In the genomic region with DNA sequence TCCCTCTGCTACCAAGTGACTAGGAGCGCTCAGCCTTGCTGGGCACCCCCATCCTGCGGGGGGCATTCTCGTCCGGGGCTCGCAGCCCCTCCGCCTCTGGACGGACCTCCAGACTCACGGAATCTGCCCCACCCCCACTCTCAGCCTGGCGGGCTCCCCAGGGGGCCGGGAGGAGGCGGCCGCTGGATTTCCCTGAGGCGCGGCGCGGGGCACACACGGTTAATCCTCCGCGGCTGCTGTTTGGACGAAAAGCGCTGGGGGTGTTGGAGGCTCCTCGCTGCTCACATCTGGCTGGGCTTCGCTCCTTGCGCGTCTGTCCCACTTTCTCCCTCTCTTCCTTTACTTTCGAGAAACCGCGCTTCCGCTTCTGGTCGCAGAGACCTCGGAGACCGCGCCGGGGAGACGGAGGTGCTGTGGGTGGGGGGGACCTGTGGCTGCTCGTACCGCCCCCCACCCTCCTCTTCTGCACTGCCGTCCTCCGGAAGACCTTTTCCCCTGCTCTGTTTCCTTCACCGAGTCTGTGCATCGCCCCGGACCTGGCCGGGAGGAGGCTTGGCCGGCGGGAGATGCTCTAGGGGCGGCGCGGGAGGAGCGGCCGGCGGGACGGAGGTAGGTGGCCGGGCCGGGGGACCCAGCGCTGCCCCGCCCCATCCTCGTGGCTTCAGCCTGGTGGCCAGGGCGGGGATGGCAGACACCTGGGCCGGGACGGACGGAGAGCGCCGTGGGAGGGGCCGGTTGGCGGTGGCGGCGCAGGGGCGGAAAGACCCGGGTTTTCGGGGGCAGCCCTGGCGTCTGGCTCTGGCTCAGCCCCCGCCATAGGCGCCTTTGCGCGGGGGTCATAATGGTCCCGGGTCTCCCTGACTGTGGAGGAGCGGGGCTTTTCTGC, we compare ENCODE assay signal across 9 cellular contexts. TPM values are rescaled to one million over a fixed set of nuclear protein-coding genes. Genes with fewer than 3 reads are reported as not detected.
A peak's percentile ranks its signal among the peaks of the same experiment; 100 is the strongest.
DNase-seq lines count a peak whose midpoint lies in the region; ATAC-seq, FAIRE-seq and TF ChIP-seq lines count a peak whose summit lies in the region.
"Had no signal": no experiment of that assay in that cellular context is flagged by ENCODE, and none has a peak within 500 bp of the region (broad histone marks: within the 10 kb centered on the region; RNA-seq: fewer than 3 reads in every experiment).

A gene with protein sequence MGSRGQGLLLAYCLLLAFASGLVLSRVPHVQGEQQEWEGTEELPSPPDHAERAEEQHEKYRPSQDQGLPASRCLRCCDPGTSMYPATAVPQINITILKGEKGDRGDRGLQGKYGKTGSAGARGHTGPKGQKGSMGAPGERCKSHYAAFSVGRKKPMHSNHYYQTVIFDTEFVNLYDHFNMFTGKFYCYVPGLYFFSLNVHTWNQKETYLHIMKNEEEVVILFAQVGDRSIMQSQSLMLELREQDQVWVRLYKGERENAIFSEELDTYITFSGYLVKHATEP (plus strand): TSS at position 284 of the 886 bp plus-strand sequence. CDS start 19,800 bp downstream, outside the sequence.

- no peak for TF ChIP-seq POLR2A in HepG2 (IDR thresholded peaks at IDR 0.05; ENCODE audit: insufficient read depth in 1 of 2, low read depth in 2 of 2, low read length in 2 of 2)

- no peak for FAIRE-seq in HepG2 (lab: Jason Lieb, UNC)
- FAIRE-seq: A204.1 had no signal

- H3K27ac Mint-ChIP-seq in chondrocyte (ENCODE audit: unreplicated experiment), result peak within 1 kb of the TSS; percentile 32
- H3K27ac Mint-ChIP-seq in stimulated activated naive CD8-positive, alpha-beta T cell treated with anti-CD3 and anti-CD28 coated beads, Interleukin-15, Interleukin-2, amounts not matched to agents 100 ng/mL and 50 ng/mL, for 24 hours, result peak within 1 kb of the TSS; percentile 36

- peak; percentile 73 for TF ChIP-seq CTCF in chondrocyte (IDR thresholded peaks at IDR 0.05)
- no peak; the same call in 1 of the 2 replicates for TF ChIP-seq CTCF in HepG2 (CRISPR knock-in tag; IDR thresholded peaks at IDR 0.05)

- H3K36me3 Mint-ChIP-seq in chondrocyte (ENCODE audit: low read depth), result peaks cover 1% of the 10 kb centered on the region
- no peaks in the 10 kb centered on the region for H3K36me3 Mint-ChIP-seq in stimulated activated naive CD8-positive, alpha-beta T cell treated with anti-CD3 and anti-CD28 coated beads, Interleukin-15, Interleukin-2, amounts not matched to agents 100 ng/mL and 50 ng/mL, for 24 hours (ENCODE audit: low read depth)

- no peaks in the 10 kb centered on the region for H4K20me1 ChIP-seq in HepG2 (ENCODE audit: insufficient read depth, low read length)

- H3K4me1 Mint-ChIP-seq in chondrocyte (ENCODE audit: low read depth), result peaks cover 76% of the 10 kb centered on the region
- H3K4me1 Mint-ChIP-seq in stimulated activated naive CD8-positive, alpha-beta T cell treated with anti-CD3 and anti-CD28 coated beads, Interleukin-15, Interleukin-2, amounts not matched to agents 100 ng/mL and 50 ng/mL, for 24 hours (ENCODE audit: low read depth), result peaks cover 4% of the 10 kb centered on the region

- H3K9me3 ChIP-seq in SK-N-MC (ENCODE audit: low read depth, low read length) (no peaks in the 10 kb centered on the region), HepG2 (ENCODE audit: low read length) (no peaks in the 10 kb centered on the region)

- H3K4me1 ChIP-seq in HepG2 (ENCODE audit: insufficient read depth, low read length), result peaks cover 80% of the 10 kb centered on the region

- H3K4me3 Mint-ChIP-seq in chondrocyte (ENCODE audit: unreplicated experiment), result peak within 1 kb of the TSS; percentile 93
- H3K4me3 Mint-ChIP-seq in stimulated activated naive CD8-positive, alpha-beta T cell treated with anti-CD3 and anti-CD28 coated beads, Interleukin-15, Interleukin-2, amounts not matched to agents 100 ng/mL and 50 ng/mL, for 24 hours, result peak within 1 kb of the TSS; percentile 80

- WGBS in HepG2 (ENCODE audit: low lambda C conversion rate), result 79% methylated on average over 66 of the region's 77 CpGs

- peak within 1 kb of the TSS; percentile 99 for H3K4me2 ChIP-seq in HepG2 (ENCODE audit: low read depth, low read length)

- TF ChIP-seq RAD21 in HepG2 (CRISPR knock-in tag; IDR thresholded peaks at IDR 0.05), result 0 out of 2 replicates have a peak, but pooled peaks have one; percentile 12

- CTCF ChIA-PET in HepG2 (lab: Yijun Ruan, JAX; ENCODE audit: low intra/inter-chr PET ratio, low total read pairs), result no interaction called here

- H3K27me3 ChIP-seq in HepG2 (ENCODE audit: control insufficient read depth in 1 of 2, insufficient read depth in 2 of 2, low read length in 2 of 2), result no peaks in the 10 kb centered on the region; a peak in 1 of 5 replicates

- in situ Hi-C loops in HepG2 (cut with HindIII; ENCODE audit: extremely low pct_ligation_motif_present, low pct_unique_long_range_greater_than_20kb), result no loop called here

- peaks cover 8% of the 10 kb centered on the region for H3K79me2 ChIP-seq in HepG2 (ENCODE audit: insufficient read depth, low read length)

- H3K4me3 ChIP-seq in SK-N-MC, result peak within 1 kb of the TSS; percentile 81
- H3K4me3 ChIP-seq in HepG2 (replicated peaks in 1 of 3; ENCODE audit: insufficient read depth in 1 of 3, low read depth in 2 of 3, low read length in 3 of 3), result peak within 1 kb of the TSS in 2 of 3 experiments; percentile 51 to 65; a peak in 3 of 6 replicates

- H3K36me3 ChIP-seq in SK-N-MC (ENCODE audit: insufficient read depth, low read length) (no peaks in the 10 kb centered on the region), HepG2 (replicated peaks in 1 of 2; ENCODE audit: control insufficient read depth in 1 of 2, insufficient read depth in 2 of 2, low read length in 2 of 2) (no peaks in the 10 kb centered on the region; a peak in 1 of 5 replicates)

- H2AFZ ChIP-seq in HepG2 (ENCODE audit: low read length), result no peak within 1 kb of the TSS

- H3K9ac ChIP-seq in SK-N-MC (ENCODE audit: insufficient read length), result peak within 1 kb of the TSS; percentile 16
- peak within 1 kb of the TSS; percentile 21; the same call in 1 of the 2 replicates for H3K9ac ChIP-seq in HepG2 (ENCODE audit: insufficient read depth, low read depth, low read length)

- intact Hi-C loops in HepG2 (cut with micrococcal nuclease; ENCODE audit: unreplicated experiment), result no loop called here

- H3K27ac ChIP-seq in SK-N-MC (no peak within 1 kb of the TSS), HepG2 (ENCODE audit: extremely low read length, insufficient read depth, low read length) (no peak within 1 kb of the TSS)

- no TSS peak for BruUV-seq in HepG2 (replicated peaks; lab: Mats Ljungman, UMichigan)

- peak; percentile 57 for DNase-seq in DMS 273 (lab: John Stamatoyannopoulos, UW; ENCODE audit: unreplicated experiment)
- DNase-seq in DMS 273 treated with DMSO at 0.1 percent for 48 hours (lab: John Stamatoyannopoulos, UW), result no peak
- no peak for DNase-seq in SK-N-MC (ENCODE audit: low read depth, low spot score)
- no peak for DNase-seq in chondrocyte (ENCODE audit: low spot score)
- DNase-seq in HepG2 (ENCODE audit: low spot score), result no peak
- no peak for DNase-seq in A172 (ENCODE audit: low spot score)

- H3K27me3 Mint-ChIP-seq in chondrocyte (ENCODE audit: low read depth), result peaks cover 4% of the 10 kb centered on the region
- peaks cover 24% of the 10 kb centered on the region for H3K27me3 Mint-ChIP-seq in stimulated activated naive CD8-positive, alpha-beta T cell treated with anti-CD3 and anti-CD28 coated beads, Interleukin-15, Interleukin-2, amounts not matched to agents 100 ng/mL and 50 ng/mL, for 24 hours

- ATAC-seq in HepG2 (peak; percentile 7; the same call in 1 of the 3 replicates), GM19467 (IDR thresholded peaks at IDR 0.05; ENCODE audit: unreplicated experiment) (no peak)

- no peak for TF ChIP-seq EP300 in HepG2 (IDR thresholded peaks at IDR 0.05; ENCODE audit: low read depth in 2 of 2, low read length in 2 of 2)
- TF ChIP-seq EP300 in HepG2 (CRISPR knock-in tag; IDR thresholded peaks at IDR 0.05; ENCODE audit: borderline replicate concordance), result no peak

- POLR2A ChIA-PET in HepG2 (lab: Yijun Ruan, JAX), result interaction anchor here (1.2 to 4.6 kb wide), 2 partner anchors 13 to 44 kb away, joined by 3 to 118 read pairs; a partner anchor contains a TSS

- H3K9me3 Mint-ChIP-seq in chondrocyte (ENCODE audit: low read depth), result no peaks in the 10 kb centered on the region
- H3K9me3 Mint-ChIP-seq in stimulated activated naive CD8-positive, alpha-beta T cell treated with anti-CD3 and anti-CD28 coated beads, Interleukin-15, Interleukin-2, amounts not matched to agents 100 ng/mL and 50 ng/mL, for 24 hours, result no peaks in the 10 kb centered on the region

RNA-seq across cellular contexts. Expression of the gene that starts here (rescaled TPM):
- 74.7 to 96.2 TPM (median 74.9 TPM) in 3 replicates for total RNA-seq in chondrocyte
- total RNA-seq in HepG2 (2016; rRNA removed; fragmentation: Illumina TruSeq; extraction: Trizol), result 0.18 and 0.36 TPM in 2 replicates
- 0.30 TPM in 1 of 2 replicates, not detected in the other for total RNA-seq in HepG2 (2016; cell fraction: cytosol; rRNA removed; fragmentation: Illumina TruSeq; extraction: Trizol; ENCODE audit: low read depth)
- 0.10 and 0.58 TPM in 2 replicates for total RNA-seq in HepG2 (2016; cell fraction: insoluble cytoplasmic fraction; rRNA removed; fragmentation: Illumina TruSeq; extraction: Trizol)
- total RNA-seq in HepG2 (2016; cell fraction: membrane; rRNA removed; fragmentation: Illumina TruSeq; extraction: Trizol), result 0.06 and 0.31 TPM in 2 replicates
- 0.56 and 0.90 TPM in 2 replicates for total RNA-seq in HepG2 (2016; cell fraction: nucleus; rRNA removed; fragmentation: Illumina TruSeq; extraction: Trizol)
- polyA plus RNA-seq in HepG2 (2011; rRNA removed), result 0.86 and 2.1 TPM in 2 replicates
- polyA plus RNA-seq in HepG2 (2011; cell fraction: cytosol; rRNA removed), result 0.94 and 1.2 TPM in 2 replicates
- polyA plus RNA-seq in HepG2 (2011; cell fraction: nucleus; rRNA removed), result 1.4 TPM in 2 replicates
- polyA plus RNA-seq in HepG2 (2012), result 1.0 and 1.5 TPM in 2 replicates
- 0.08 TPM in 1 of 2 replicates, not detected in the other for polyA plus RNA-seq in HepG2 (2016; cell fraction: cytosol; fragmentation: Illumina TruSeq; extraction: Trizol; ENCODE audit: low read depth)
- 0.12 and 0.25 TPM in 2 replicates for polyA plus RNA-seq in HepG2 (2016; cell fraction: insoluble cytoplasmic fraction; fragmentation: Illumina TruSeq; extraction: Trizol; ENCODE audit: low read depth)
- 0.09 and 0.17 TPM in 2 replicates for polyA plus RNA-seq in HepG2 (2016; cell fraction: membrane; fragmentation: Illumina TruSeq; extraction: Trizol; ENCODE audit: low read depth)
- 0.45 and 0.55 TPM in 2 replicates for polyA plus RNA-seq in HepG2 (2016; cell fraction: nucleus; fragmentation: Illumina TruSeq; extraction: Trizol; ENCODE audit: insufficient read depth, low read depth)
- 2.2 TPM in 1 of 2 replicates, not detected in the other for polyA minus RNA-seq in HepG2 (2011; rRNA and poly(A)+ RNA removed; ENCODE audit: low replicate concordance)
- 0.59 and 0.70 TPM in 2 replicates for polyA minus RNA-seq in HepG2 (2011; cell fraction: cytosol; rRNA and poly(A)+ RNA removed)
- 1.6 and 2.2 TPM in 2 replicates for polyA minus RNA-seq in HepG2 (2011; cell fraction: nucleus; rRNA and poly(A)+ RNA removed)
- 6.5 and 11.8 TPM in 2 replicates for total RNA-seq in A172 (2014; rRNA removed; shearing (Covaris generic))
